Comparison of ENCODE assay signal across 31 cellular contexts in the genomic region with DNA sequence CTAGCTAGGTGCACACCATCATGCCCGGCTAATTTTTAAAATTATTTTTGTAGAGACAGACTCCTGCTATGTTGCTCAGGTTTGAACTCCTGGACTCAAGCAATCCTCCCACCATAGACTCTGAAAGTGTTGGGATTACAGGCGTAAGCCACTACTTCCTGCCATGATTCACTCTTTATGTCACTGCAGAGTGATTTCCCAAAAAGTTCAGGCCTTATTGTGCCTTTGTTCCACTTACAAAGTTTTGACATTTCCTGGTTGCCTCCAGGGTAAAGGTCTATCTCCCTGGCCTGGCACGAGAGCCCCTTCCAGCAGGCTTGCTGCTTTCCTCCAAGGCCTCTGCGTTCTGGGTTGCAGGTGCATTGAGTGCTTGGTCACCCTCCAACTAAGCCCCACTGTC. TPM values are rescaled to one million over a fixed set of nuclear protein-coding genes. Genes with fewer than 3 reads are reported as not detected.
"Had no signal": no experiment of that assay in that cellular context is flagged by ENCODE, and none has a peak within 500 bp of the region (broad histone marks: within the 10 kb centered on the region; RNA-seq: fewer than 3 reads in every experiment).

No MANE protein-coding gene starts in this region.

- H2AFZ ChIP-seq: neural progenitor cell, parathyroid adenoma had no signal

- H3K4me3 Mint-ChIP-seq: memory B cell; naive thymus-derived CD4-positive, alpha-beta T cell; nephron; neural progenitor cell; stimulated activated effector memory CD8-positive, alpha-beta T cell treated with anti-CD3 and anti-CD28 coated beads, Interleukin-12 subunit alpha, Interleukin-12 subunit beta, amount 100 ng/mL, for 72 hours had no signal

- H3K9me3 ChIP-seq: esophagus squamous epithelium, gastrocnemius medialis, prostate gland, right atrium auricular region, stomach, thyroid gland had no signal

- H3K79me2 ChIP-seq: parathyroid adenoma had no signal

- H3K4me1 ChIP-seq: esophagus squamous epithelium, gastrocnemius medialis, parathyroid adenoma, prostate gland, right atrium auricular region, stomach, thyroid gland had no signal

- H3K4me3 ChIP-seq: coronary artery, esophagus squamous epithelium, gastrocnemius medialis, lung, neural progenitor cell, prostate gland, right atrium auricular region, stomach, thyroid gland had no signal

- H3K9me3 Mint-ChIP-seq: memory B cell; naive thymus-derived CD4-positive, alpha-beta T cell; nephron; neural progenitor cell; stimulated activated effector memory CD8-positive, alpha-beta T cell treated with anti-CD3 and anti-CD28 coated beads, Interleukin-12 subunit alpha, Interleukin-12 subunit beta, amount 100 ng/mL, for 72 hours had no signal

- H3K4me1 Mint-ChIP-seq: memory B cell; naive thymus-derived CD4-positive, alpha-beta T cell; nephron; stimulated activated effector memory CD8-positive, alpha-beta T cell treated with anti-CD3 and anti-CD28 coated beads, Interleukin-12 subunit alpha, Interleukin-12 subunit beta, amount 100 ng/mL, for 72 hours had no signal

- H3K36me3 Mint-ChIP-seq: memory B cell; naive thymus-derived CD4-positive, alpha-beta T cell; neural progenitor cell; stimulated activated effector memory CD8-positive, alpha-beta T cell treated with anti-CD3 and anti-CD28 coated beads, Interleukin-12 subunit alpha, Interleukin-12 subunit beta, amount 100 ng/mL, for 72 hours had no signal

- DNase-seq: dermis blood vessel endothelial cell; effector memory CD4-positive, alpha-beta T cell; esophagus squamous epithelium; gastrocnemius medialis; head of caudate nucleus; left ventricle myocardium superior; naive thymus-derived CD4-positive, alpha-beta T cell; stimulated activated CD4-positive, alpha-beta T cell treated with anti-CD3 and anti-CD28 coated beads, Interleukin-2, amount 100 ng/mL, for 24 hours; stimulated activated CD4-positive, alpha-beta T cell treated with anti-CD3 and anti-CD28 coated beads, Interleukin-4, amount 100 ng/mL, for 24 hours; stimulated activated naive CD4-positive, alpha-beta T cell treated with Interleukin-2 at 50 U/mL for 16 hours; stomach; thyroid gland; trophoblast cell had no signal

- H3K36me3 ChIP-seq: esophagus squamous epithelium, gastrocnemius medialis, neural progenitor cell, prostate gland, right atrium auricular region, stomach, thyroid gland had no signal

- H3K9ac ChIP-seq: neural progenitor cell, parathyroid adenoma had no signal

- H3K27me3 ChIP-seq: neural progenitor cell, right atrium auricular region, thyroid gland had no signal

- H3K27ac Mint-ChIP-seq: memory B cell; naive thymus-derived CD4-positive, alpha-beta T cell; nephron; neural progenitor cell; stimulated activated effector memory CD8-positive, alpha-beta T cell treated with anti-CD3 and anti-CD28 coated beads, Interleukin-12 subunit alpha, Interleukin-12 subunit beta, amount 100 ng/mL, for 72 hours had no signal

- H3K4me2 ChIP-seq: neural progenitor cell had no signal

- H3K27ac ChIP-seq: coronary artery, esophagus squamous epithelium, gastrocnemius medialis, neural progenitor cell, parathyroid adenoma, prostate gland, right atrium auricular region, stomach, thyroid gland had no signal

- ATAC-seq: gastrocnemius medialis; left ventricle myocardium superior; naive thymus-derived CD4-positive, alpha-beta T cell; sciatic nerve; stimulated activated effector memory CD8-positive, alpha-beta T cell treated with anti-CD3 and anti-CD28 coated beads, Interleukin-12 subunit alpha, Interleukin-12 subunit beta, amount 100 ng/mL, for 72 hours had no signal

RNA-seq across cellular contexts. Expression of gene RIC3, which starts 44.6 kb away (rescaled TPM):
- total RNA-seq: dermis blood vessel endothelial cell, endothelial cell of umbilical vein, fibroblast of villous mesenchyme, glomerular endothelial cell, osteoblast had no signal
- polyA plus RNA-seq: endothelial cell of umbilical vein had no signal

RNA-seq across cellular contexts. Expression of gene LMO1, which starts 50.3 kb away (rescaled TPM):
- total RNA-seq: dermis blood vessel endothelial cell; endothelial cell of umbilical vein; epithelial cell of proximal tubule; esophagus squamous epithelium; fibroblast of villous mesenchyme; mucosa of gallbladder; naive thymus-derived CD4-positive, alpha-beta T cell; osteoblast; prostate gland; right atrium auricular region; stomach; subcutaneous adipose tissue; urinary bladder had no signal
- polyA plus RNA-seq: endothelial cell of umbilical vein; lung; naive thymus-derived CD4-positive, alpha-beta T cell had no signal
